ENCODE assay signal across 8 cellular contexts in genomic region chr15:77784361-77785292, GRCh38.
A peak's percentile ranks its signal among the peaks of the same experiment; 100 is the strongest.
DNase-seq lines count a peak whose midpoint lies in the region; ATAC-seq and TF ChIP-seq lines count a peak whose summit lies in the region.

No MANE protein-coding gene starts in this region.

- H3K27me3 Mint-ChIP-seq in activated CD8-positive, alpha-beta memory T cell treated with anti-CD3 and anti-CD28 coated beads, Interleukin-2, amount 10 ng/mL, durations not matched to agents 7 days and 5 days = no peaks in the 10 kb centered on the region

- in situ Hi-C loops in astrocyte of the spinal cord (cut with HindIII; ENCODE audit: low sequenced_read_pairs) = no loop called here

- no peaks in the 10 kb centered on the region for H3K9me3 ChIP-seq in ovary

- no peak overlapping the region for H3K4me3 Mint-ChIP-seq in activated CD8-positive, alpha-beta memory T cell treated with anti-CD3 and anti-CD28 coated beads, Interleukin-2, amount 10 ng/mL, durations not matched to agents 7 days and 5 days

- H3K36me3 Mint-ChIP-seq in activated CD8-positive, alpha-beta memory T cell treated with anti-CD3 and anti-CD28 coated beads, Interleukin-2, amount 10 ng/mL, durations not matched to agents 7 days and 5 days = no peaks in the 10 kb centered on the region

- H3K4me1 Mint-ChIP-seq in activated CD8-positive, alpha-beta memory T cell treated with anti-CD3 and anti-CD28 coated beads, Interleukin-2, amount 10 ng/mL, durations not matched to agents 7 days and 5 days = no peaks in the 10 kb centered on the region

- CTCF ChIA-PET in activated CD8-positive, alpha-beta memory T cell treated with anti-CD3 and anti-CD28 coated beads, Interleukin-2, amount 10 ng/mL, durations not matched to agents 7 days and 5 days (lab: Charles Lee) = interaction anchor here (1.0 to 2.2 kb wide), 5 partner anchors 8 to 151 kb away, joined by 3 to 10 read pairs (median 3); partner anchors contain the start of gene LINGO1

- H3K4me1 ChIP-seq in ovary (ENCODE audit: insufficient read depth) = no peaks in the 10 kb centered on the region

- H3K4me3 ChIP-seq in astrocyte of the spinal cord (ENCODE audit: low read depth, low read length) (no peak overlapping the region), retinal pigment epithelial cell (ENCODE audit: low read length) (no peak overlapping the region), ovary (no peak overlapping the region)

- no peak overlapping the region for H3K27ac Mint-ChIP-seq in activated CD8-positive, alpha-beta memory T cell treated with anti-CD3 and anti-CD28 coated beads, Interleukin-2, amount 10 ng/mL, durations not matched to agents 7 days and 5 days

- H3K27ac ChIP-seq in ovary = no peak overlapping the region

- no peaks in the 10 kb centered on the region for H3K36me3 ChIP-seq in ovary

- ATAC-seq in activated CD8-positive, alpha-beta memory T cell treated with anti-CD3 and anti-CD28 coated beads, Interleukin-2, amount 10 ng/mL, durations not matched to agents 7 days and 5 days = peak; percentile 53
- ATAC-seq in HG03159 (IDR thresholded peaks at IDR 0.05; ENCODE audit: unreplicated experiment) = no peak

- DNase-seq in activated CD8-positive, alpha-beta memory T cell treated with anti-CD3 and anti-CD28 coated beads, Interleukin-2, amount 10 ng/mL, durations not matched to agents 7 days and 5 days = no peak
- no peak for DNase-seq in activated CD8-positive, alpha-beta memory T cell treated with anti-CD3 and anti-CD28 coated beads for 24 hours
- DNase-seq in M059J (ENCODE audit: low read depth) = peak; percentile 36
- DNase-seq in astrocyte of the spinal cord (ENCODE audit: low read depth, low spot score) = no peak
- DNase-seq in retinal pigment epithelial cell (ENCODE audit: low read depth) = no peak
- no peak for DNase-seq in Ammon's horn (ENCODE audit: low spot score)
- DNase-seq in ovary = no peak

- H3K27me3 ChIP-seq in ovary = no peaks in the 10 kb centered on the region

- H3K9me3 Mint-ChIP-seq in activated CD8-positive, alpha-beta memory T cell treated with anti-CD3 and anti-CD28 coated beads, Interleukin-2, amount 10 ng/mL, durations not matched to agents 7 days and 5 days (ENCODE audit: low read depth) = no peaks in the 10 kb centered on the region

- WGBS in ovary, 3 donors = 45 to 51% (median 48%) methylated on average over 11 of the region's 11 CpGs

- TF ChIP-seq CTCF in astrocyte of the spinal cord (IDR thresholded peaks at IDR 0.05; ENCODE audit: low read depth, low read length) (peak; percentile 44), retinal pigment epithelial cell (conservative IDR thresholded peaks at IDR 0.05; ENCODE audit: low read depth, low read length) (peak; percentile 52), ovary (IDR thresholded peaks at IDR 0.05) (no peak)

- intact Hi-C loops in ovary (cut with DNase I) = no loop called here

- no peak for TF ChIP-seq POLR2A in ovary (IDR thresholded peaks at IDR 0.05)

- TF ChIP-seq EP300 in ovary (IDR thresholded peaks at IDR 0.05) = no peak

Comparison
In these comparisons a context has a peak if more than half of its experiments do, and no peak if none do; other contexts are left out.
1. CTCF ChIP-seq: peak in astrocyte of the spinal cord (single experiment) and retinal pigment epithelial cell (single experiment); none in ovary (0 of 3).